9 cellular contexts compared by ENCODE assay signal in genomic region chr14:75401356-75401755, GRCh38. TPM values are rescaled to one million over a fixed set of nuclear protein-coding genes. Genes with fewer than 3 reads are reported as not detected.
A peak's percentile ranks its signal among the peaks of the same experiment; 100 is the strongest.
DNase-seq lines count a peak whose midpoint lies in the region; ATAC-seq and TF ChIP-seq lines count a peak whose summit lies in the region.
"Had no signal": no experiment of that assay in that cellular context is flagged by ENCODE, and none has a peak within 500 bp of the region (broad histone marks: within the 10 kb centered on the region; RNA-seq: fewer than 3 reads in every experiment).

No MANE protein-coding gene starts in this region.

- H3K27ac ChIP-seq in iPS-18a (ENCODE audit: low read length): no peak overlapping the region

- H3K9me3 ChIP-seq in iPS-18a (ENCODE audit: control insufficient read depth, low read depth, low read length): no peaks in the 10 kb centered on the region

- ATAC-seq in sciatic nerve (peak; percentile 89), GM21515 (IDR thresholded peaks at IDR 0.05; ENCODE audit: unreplicated experiment) (no peak)

- H3K4me3 ChIP-seq in astrocyte of the spinal cord (ENCODE audit: low read depth, low read length): no peak overlapping the region
- H3K4me3 ChIP-seq in iPS-18a (ENCODE audit: low read length): no peak overlapping the region

- DNase-seq in ELF-1 (ENCODE audit: low read depth, low spot score) (peak; percentile 64), astrocyte of the spinal cord (ENCODE audit: low read depth, low spot score) (peak; percentile 24), sciatic nerve (ENCODE audit: low spot score) (no peak), NCI-H748 (lab: John Stamatoyannopoulos, UW; ENCODE audit: unreplicated experiment) (no peak), mesenteric fat pad (ENCODE audit: low spot score) (no peak), UCSD-AML1 (lab: John Stamatoyannopoulos, UW; ENCODE audit: unreplicated experiment) (no peak)
- DNase-seq: activated CD4-positive, alpha-beta T cell treated with anti-CD3 and anti-CD28 coated beads, Interleukin-2, amount 50 U/mL, for 1 hour had no signal

- no peaks in the 10 kb centered on the region for H3K27me3 ChIP-seq in iPS-18a (ENCODE audit: control insufficient read depth, insufficient read depth, low read length)

- intact Hi-C loops in sciatic nerve (cut with DNase I): no loop called here

- H3K4me1 ChIP-seq in iPS-18a (ENCODE audit: control insufficient read depth, low read depth, low read length): peaks cover 10% of the 10 kb centered on the region

- TF ChIP-seq CTCF in astrocyte of the spinal cord (IDR thresholded peaks at IDR 0.05; ENCODE audit: low read depth, low read length): no peak

- peak overlapping the region; percentile 39 for H3K9ac ChIP-seq in iPS-18a (ENCODE audit: low read length)

- in situ Hi-C loops in astrocyte of the spinal cord (cut with HindIII; ENCODE audit: low sequenced_read_pairs): no loop called here

- H3K36me3 ChIP-seq in iPS-18a (ENCODE audit: control insufficient read depth, low read depth, low read length): no peaks in the 10 kb centered on the region

RNA-seq across cellular contexts. Expression of gene JDP2, which starts 26.5 kb away (rescaled TPM):
- total RNA-seq in sciatic nerve (59.7 TPM), mesenteric fat pad (113 TPM)

Comparison
In these comparisons a context has a peak if more than half of its experiments do, and no peak if none do; other contexts are left out.
1. DNase-seq: peak in ELF-1 (single experiment) and astrocyte of the spinal cord (single experiment); none in sciatic nerve (single experiment), NCI-H748 (single experiment), mesenteric fat pad (single experiment) and UCSD-AML1 (single experiment).